Comparison of ENCODE assay signal across 8 cellular contexts in genomic region chr12:101891462-101891971, GRCh38. TPM values are rescaled to one million over a fixed set of nuclear protein-coding genes. Genes with fewer than 3 reads are reported as not detected.
DNase-seq lines count a peak whose midpoint lies in the region; ATAC-seq and FAIRE-seq lines count a peak whose summit lies in the region.

No MANE protein-coding gene starts in this region.

- H3K36me3 Mint-ChIP-seq in activated naive CD8-positive, alpha-beta T cell treated with anti-CD3 and anti-CD28 coated beads for 36 hours: peaks cover 6% of the 10 kb centered on the region

- no peaks in the 10 kb centered on the region for H3K9me3 Mint-ChIP-seq in activated naive CD8-positive, alpha-beta T cell treated with anti-CD3 and anti-CD28 coated beads for 36 hours

- H3K27me3 ChIP-seq in muscle layer of colon (ENCODE audit: control insufficient read depth in 1 of 2, insufficient read depth in 2 of 2, low read length in 2 of 2) (no peaks in the 10 kb centered on the region), small intestine (ENCODE audit: control insufficient read depth in 2 of 2, insufficient read depth in 2 of 2, low read length in 2 of 2) (no peaks in the 10 kb centered on the region)

- H3K27ac ChIP-seq in muscle layer of colon (ENCODE audit: low read depth, low read length): peak overlapping the region; percentile 65
- peak overlapping the region in 1 of 2 donors; percentile 47 for H3K27ac ChIP-seq in small intestine (ENCODE audit: low read depth in 1 of 2, low read length in 1 of 2)

- ATAC-seq in GM21526 (IDR thresholded peaks at IDR 0.05; ENCODE audit: low FRiP score, unreplicated experiment): peak; percentile 85

- H3K9ac ChIP-seq in muscle layer of colon (ENCODE audit: low read length): no peak overlapping the region

- H3K4me3 Mint-ChIP-seq in activated naive CD8-positive, alpha-beta T cell treated with anti-CD3 and anti-CD28 coated beads for 36 hours: no peak overlapping the region

- FAIRE-seq in small intestine (lab: Jason Lieb, UNC): no peak

- H3K9me3 ChIP-seq in muscle layer of colon (ENCODE audit: low read length) (no peaks in the 10 kb centered on the region), small intestine (ENCODE audit: control insufficient read depth, low read depth) (no peaks in the 10 kb centered on the region)

- H3K36me3 ChIP-seq in muscle layer of colon (ENCODE audit: insufficient read depth, low read length) (no peaks in the 10 kb centered on the region), small intestine (ENCODE audit: control insufficient read depth in 2 of 2, insufficient read depth in 2 of 2, low read length in 2 of 2) (no peaks in the 10 kb centered on the region)

- DNase-seq in Daoy (ENCODE audit: low read depth) (peak; percentile 52), HT1080 (ENCODE audit: low read depth) (peak; percentile 67), astrocyte of the hippocampus (ENCODE audit: low read depth, low spot score) (peak; percentile 72), midbrain (lab: John Stamatoyannopoulos, UW) (no peak), small intestine (no peak)
- no peak for DNase-seq in activated naive CD8-positive, alpha-beta T cell treated with anti-CD3 and anti-CD28 coated beads for 36 hours

- no peak overlapping the region for H3K4me3 ChIP-seq in muscle layer of colon (ENCODE audit: low read depth in 1 of 2, low read length in 2 of 2)
- H3K4me3 ChIP-seq in small intestine (ENCODE audit: low read depth in 1 of 2, low read length in 2 of 2): no peak overlapping the region

- WGBS in small intestine, 3 donors: 11 to 31% (median 24%) methylated on average over 3 of the region's 3 CpGs

- H3K27ac Mint-ChIP-seq in activated naive CD8-positive, alpha-beta T cell treated with anti-CD3 and anti-CD28 coated beads for 36 hours: no peak overlapping the region

- peaks cover 19% of the 10 kb centered on the region for H3K4me1 ChIP-seq in muscle layer of colon (ENCODE audit: insufficient read depth, low read length)
- H3K4me1 ChIP-seq in small intestine (ENCODE audit: control insufficient read depth in 2 of 2, insufficient read depth in 1 of 2, low read depth in 1 of 2, low read length in 1 of 2): no peaks in the 10 kb centered on the region

- H3K27me3 Mint-ChIP-seq in activated naive CD8-positive, alpha-beta T cell treated with anti-CD3 and anti-CD28 coated beads for 36 hours: no peaks in the 10 kb centered on the region

- peaks cover 2% of the 10 kb centered on the region for H3K4me1 Mint-ChIP-seq in activated naive CD8-positive, alpha-beta T cell treated with anti-CD3 and anti-CD28 coated beads for 36 hours

RNA-seq across cellular contexts. Expression of gene DRAM1, which starts 14.1 kb away (rescaled TPM):
- 2.9 and 4.3 TPM in 2 replicates for total RNA-seq in Daoy (2014; rRNA removed; shearing (Covaris generic))
- total RNA-seq in HT1080 (2014; rRNA removed; shearing (Covaris generic)): 11.0 and 20.8 TPM in 2 replicates
- polyA plus RNA-seq in HT1080 (2015; cell fraction: cytosol; rRNA removed): 25.4 and 38.7 TPM in 2 replicates
- polyA plus RNA-seq in HT1080 (2015; cell fraction: nucleus; rRNA removed): 11.2 and 14.2 TPM in 2 replicates
- total RNA-seq in activated naive CD8-positive, alpha-beta T cell treated with anti-CD3 and anti-CD28 coated beads for 36 hours: 1 to 10 TPM; 5.2 to 6.7 TPM
- polyA plus RNA-seq in small intestine: 1 to 10 TPM in 2 of 3 donors, under 1 TPM in 1; 0.89 to 9.9 (median 4.1) TPM

Comparison
In these comparisons a context has a peak if more than half of its experiments do, and no peak if none do; other contexts are left out.
1. DNase-seq: peak in Daoy (single experiment), HT1080 (single experiment) and astrocyte of the hippocampus (single experiment); none in midbrain (single experiment), activated naive CD8-positive, alpha-beta T cell treated with anti-CD3 and anti-CD28 coated beads for 36 hours (single experiment) and small intestine (single experiment).